23 cellular contexts compared by ENCODE assay signal in genomic region chr19:44580366-44580895, GRCh38. TPM values are rescaled to one million over a fixed set of nuclear protein-coding genes. Genes with fewer than 3 reads are reported as not detected.
A peak's percentile ranks its signal among the peaks of the same experiment; 100 is the strongest.
DNase-seq lines count a peak whose midpoint lies in the region; TF ChIP-seq lines count a peak whose summit lies in the region.
"Had no signal": no experiment of that assay in that cellular context is flagged by ENCODE, and none has a peak within 500 bp of the region (broad histone marks: within the 10 kb centered on the region; RNA-seq: fewer than 3 reads in every experiment).

No MANE protein-coding gene starts in this region.

- H3K9me3 ChIP-seq in Peyer's patch (no peaks in the 10 kb centered on the region), mucosa of rectum (ENCODE audit: control insufficient read depth in 2 of 2, low read length in 2 of 2) (no peaks in the 10 kb centered on the region), breast epithelium (peaks cover 0 to 4% of the 10 kb centered on the region in 2 donors)
- H3K9me3 ChIP-seq: BE2C, HAP-1 had no signal

- H3K27ac ChIP-seq in Peyer's patch (peak overlapping the region in 3 of 4 donors; percentile 7 to 80 (median 62)), mucosa of rectum (ENCODE audit: low read depth in 2 of 2, low read length in 2 of 2) (peak overlapping the region; percentile 56), breast epithelium (no peak overlapping the region)
- H3K27ac ChIP-seq: GM23248 had no signal

- H3K4me3 ChIP-seq in Peyer's patch (no peak overlapping the region), mucosa of rectum (ENCODE audit: low read length in 2 of 2) (peak overlapping the region in 1 of 2 donors; percentile 43), breast epithelium (no peak overlapping the region)
- H3K4me3 ChIP-seq: GM12878, GM23248, HAP-1 had no signal

- H3K4me1 ChIP-seq in Peyer's patch (no peaks in the 10 kb centered on the region), mucosa of rectum (ENCODE audit: control insufficient read depth in 2 of 2, insufficient read depth in 2 of 2, low read length in 2 of 2) (peaks cover 2 to 15% of the 10 kb centered on the region in 2 donors), breast epithelium (no peaks in the 10 kb centered on the region)
- H3K4me1 ChIP-seq: BE2C, HAP-1 had no signal

- DNase-seq in Peyer's patch (peak in 2 of 3 donors; percentile 64 to 78), islet precursor cell (peak; percentile 25), ureter (ENCODE audit: low spot score) (peak; percentile 24), NAMALWA (ENCODE audit: low spot score) (no peak), HCEC 1CT (no peak), breast epithelium (ENCODE audit: low spot score in 2 of 2) (no peak)
- DNase-seq: ACHN; BE2C; C1 segment of cervical spinal cord; CD4-positive, CD25-positive, alpha-beta regulatory T cell; CD8-positive, alpha-beta memory T cell; COR-L47; DMS 273 treated with DMSO at 0.1 percent for 48 hours; DMS53; DND-41; EL; GM23248 had no signal

- H3K27me3 ChIP-seq in Peyer's patch (no peaks in the 10 kb centered on the region), mucosa of rectum (ENCODE audit: control insufficient read depth in 2 of 2, insufficient read depth in 2 of 2, low read length in 2 of 2) (no peaks in the 10 kb centered on the region), breast epithelium (peaks cover 0 to 17% of the 10 kb centered on the region in 2 donors)
- H3K27me3 ChIP-seq: BE2C had no signal

- no peak overlapping the region for H3K9ac ChIP-seq in mucosa of rectum (ENCODE audit: low read depth in 1 of 2, low read length in 2 of 2)
- H3K9ac ChIP-seq: GM23248 had no signal

- intact Hi-C loops in breast epithelium (cut with DNase I; ENCODE audit: low total_unique reads), result no loop called here

- H3K36me3 ChIP-seq in Peyer's patch (no peaks in the 10 kb centered on the region), mucosa of rectum (ENCODE audit: control insufficient read depth in 2 of 2, insufficient read depth in 2 of 2, low read length in 2 of 2) (no peaks in the 10 kb centered on the region), breast epithelium (no peaks in the 10 kb centered on the region)
- H3K36me3 ChIP-seq: BE2C, HAP-1 had no signal

- TF ChIP-seq CTCF in Peyer's patch (IDR thresholded peaks at IDR 0.05) (no peak), breast epithelium (IDR thresholded peaks at IDR 0.05) (no peak)

- TF ChIP-seq POLR2A in Peyer's patch (IDR thresholded peaks at IDR 0.05) (peak in 1 of 2 donors; percentile 25), breast epithelium (IDR thresholded peaks at IDR 0.05) (no peak)

RNA-seq across cellular contexts. Expression of gene IGSF23, which starts 32.9 kb away (rescaled TPM):
- 10 to 100 TPM in 2 of 4 donors, 1 to 10 TPM in 1, not detected in 1; 7.5 to 20.7 (median 11.0) TPM for total RNA-seq in Peyer's patch
- not detected for total RNA-seq in ureter
- total RNA-seq in breast epithelium, result not detected
- total RNA-seq: CD4-positive, CD25-positive, alpha-beta regulatory T cell; CD8-positive, alpha-beta memory T cell; G401; GM12878; GM23248; H4 had no signal

RNA-seq across cellular contexts. Expression of gene CEACAM20, which starts 51.0 kb away (rescaled TPM):
- total RNA-seq in Peyer's patch (100 to 1,000 TPM in 3 of 4 donors, 1 to 10 TPM in 1; 5.0 to 490 (median 163) TPM), ureter (not detected), breast epithelium (under 1 TPM in 1 of 3 donors, not detected in 2; 0.33 TPM)
- total RNA-seq: CD4-positive, CD25-positive, alpha-beta regulatory T cell; CD8-positive, alpha-beta memory T cell; G401; GM12878; GM23248; H4; HepG2 had no signal

Comparison
In these comparisons a context has a peak if more than half of its experiments do, and no peak if none do; other contexts are left out.
1. DNase-seq: peak in Peyer's patch (2 of 3), islet precursor cell (single experiment) and ureter (single experiment); none in NAMALWA (single experiment), HCEC 1CT (single experiment) and breast epithelium (0 of 2).
2. H3K27ac ChIP-seq: peak in Peyer's patch (3 of 4) and mucosa of rectum (2 of 2); none in breast epithelium (0 of 2).